In genomic region chr6:8983202-8983688, GRCh38 we compare ENCODE assay signal across 8 cellular contexts.
A peak's percentile ranks its signal among the peaks of the same experiment; 100 is the strongest.
DNase-seq lines count a peak whose midpoint lies in the region; ATAC-seq lines count a peak whose summit lies in the region.

No MANE protein-coding gene starts in this region.

- no peaks in the 10 kb centered on the region for H3K27me3 ChIP-seq in CD4-positive, alpha-beta memory T cell (ENCODE audit: insufficient read depth, low read length)

- CTCF ChIA-PET in CD4-positive, alpha-beta memory T cell (lab: Charles Lee; ENCODE audit: partially characterized antibody): interaction anchor here (0.6 to 3.6 kb wide), 6 partner anchors 9 to 1452 kb away, joined by 3 to 19 read pairs (median 4); no protein-coding TSS in a partner anchor

- POLR2A ChIA-PET in CD4-positive, alpha-beta memory T cell (lab: Charles Lee; ENCODE audit: partially characterized antibody): no interaction called here

- no peak overlapping the region for H3K27ac Mint-ChIP-seq in CD4-positive, alpha-beta memory T cell
- no peak overlapping the region for H3K27ac Mint-ChIP-seq in activated CD4-positive, alpha-beta T cell treated with anti-CD3 and anti-CD28 coated beads, Interleukin-2, amount 10 ng/mL, durations not matched to agents 24 days and 14 days

- H3K4me1 ChIP-seq in CD4-positive, alpha-beta memory T cell (ENCODE audit: insufficient read depth, low read length): no peaks in the 10 kb centered on the region

- ATAC-seq in GM19372 (IDR thresholded peaks at IDR 0.05; ENCODE audit: low read depth, unreplicated experiment) (peak; percentile 97), HG03432 (IDR thresholded peaks at IDR 0.05; ENCODE audit: unreplicated experiment) (peak; percentile 97)

- H3K9me3 Mint-ChIP-seq in CD4-positive, alpha-beta memory T cell: peaks cover 0 to 2% (median 0%) of the 10 kb centered on the region in 8 donors
- no peaks in the 10 kb centered on the region for H3K9me3 Mint-ChIP-seq in activated CD4-positive, alpha-beta T cell treated with anti-CD3 and anti-CD28 coated beads, Interleukin-2, amount 10 ng/mL, durations not matched to agents 24 days and 14 days

- no peaks in the 10 kb centered on the region for H3K4me1 Mint-ChIP-seq in CD4-positive, alpha-beta memory T cell
- no peaks in the 10 kb centered on the region for H3K4me1 Mint-ChIP-seq in activated CD4-positive, alpha-beta T cell treated with anti-CD3 and anti-CD28 coated beads, Interleukin-2, amount 10 ng/mL, durations not matched to agents 24 days and 14 days

- H3K9me3 ChIP-seq in CD4-positive, alpha-beta memory T cell (ENCODE audit: control insufficient read depth in 1 of 2, low read length in 2 of 2): no peaks in the 10 kb centered on the region

- no peak overlapping the region for H3K4me3 ChIP-seq in CD4-positive, alpha-beta memory T cell (ENCODE audit: low read length in 2 of 2)

- H3K4me3 Mint-ChIP-seq in CD4-positive, alpha-beta memory T cell: peak overlapping the region in 1 of 8 donors; percentile 32
- no peak overlapping the region for H3K4me3 Mint-ChIP-seq in activated CD4-positive, alpha-beta T cell treated with anti-CD3 and anti-CD28 coated beads, Interleukin-2, amount 10 ng/mL, durations not matched to agents 24 days and 14 days

- peak in 4 of 5 donors; percentile 29 to 39 (median 34) for DNase-seq in CD4-positive, alpha-beta memory T cell
- DNase-seq in NCI-H524 (lab: John Stamatoyannopoulos, UW): peak; percentile 12 to 78
- peak; percentile 86 for DNase-seq in activated CD4-positive, alpha-beta T cell treated with anti-CD3 and anti-CD28 coated beads, Interleukin-2, amount 10 ng/mL, durations not matched to agents 24 days and 14 days
- peak; percentile 8 for DNase-seq in effector CD4-positive, alpha-beta T cell
- peak; percentile 82 for DNase-seq in medulla oblongata (ENCODE audit: extremely low spot score)
- peak; percentile 11 to 15 for DNase-seq in stimulated activated CD8-positive, alpha-beta memory T cell treated with anti-CD3 and anti-CD28 coated beads, Interleukin-15, amount 100 ng/mL, for 48 hours (ENCODE audit: low read depth in 2 of 2)

- H3K27ac ChIP-seq in CD4-positive, alpha-beta memory T cell (ENCODE audit: low read depth, low read length): no peak overlapping the region

- H3K36me3 ChIP-seq in CD4-positive, alpha-beta memory T cell (ENCODE audit: insufficient read depth, low read length): no peaks in the 10 kb centered on the region

- H3K27me3 Mint-ChIP-seq in CD4-positive, alpha-beta memory T cell: peaks cover 1 to 4% of the 10 kb centered on the region in 2 donors
- no peaks in the 10 kb centered on the region for H3K27me3 Mint-ChIP-seq in activated CD4-positive, alpha-beta T cell treated with anti-CD3 and anti-CD28 coated beads, Interleukin-2, amount 10 ng/mL, durations not matched to agents 24 days and 14 days

- intact Hi-C loops in CD4-positive, alpha-beta memory T cell (cut with micrococcal nuclease): loop anchor here (1.0 to 5.0 kb wide), 2 partner anchors 1453 to 1819 kb away; no protein-coding TSS in a partner anchor
- intact Hi-C loops in activated CD4-positive, alpha-beta T cell treated with anti-CD3 and anti-CD28 coated beads, Interleukin-2, amount 10 ng/mL, durations not matched to agents 24 days and 14 days (cut with micrococcal nuclease): loop anchor here (1.0 to 5.0 kb wide), 3 partner anchors 429 to 1452 kb away; no protein-coding TSS in a partner anchor

- H3K36me3 Mint-ChIP-seq in CD4-positive, alpha-beta memory T cell: no peaks in the 10 kb centered on the region
- no peaks in the 10 kb centered on the region for H3K36me3 Mint-ChIP-seq in activated CD4-positive, alpha-beta T cell treated with anti-CD3 and anti-CD28 coated beads, Interleukin-2, amount 10 ng/mL, durations not matched to agents 24 days and 14 days (ENCODE audit: low read depth)

Comparison
In these comparisons a context has a peak if more than half of its experiments do, and no peak if none do; other contexts are left out.
1. DNase-seq: peak in every context shown above with its lines; median percentile 86 in activated CD4-positive, alpha-beta T cell treated with anti-CD3 and anti-CD28 coated beads, Interleukin-2, amount 10 ng/mL, durations not matched to agents 24 days and 14 days; 82 in medulla oblongata; 45 in NCI-H524; 34 in CD4-positive, alpha-beta memory T cell; 13 in stimulated activated CD8-positive, alpha-beta memory T cell treated with anti-CD3 and anti-CD28 coated beads, Interleukin-15, amount 100 ng/mL, for 48 hours; 8 in effector CD4-positive, alpha-beta T cell.